Comparison of ENCODE assay signal across 35 cellular contexts in genomic region chr6:125795301-125795700, GRCh38. TPM values are rescaled to one million over a fixed set of nuclear protein-coding genes. Genes with fewer than 3 reads are reported as not detected.
DNase-seq lines count a peak whose midpoint lies in the region; ATAC-seq, FAIRE-seq and TF ChIP-seq lines count a peak whose summit lies in the region.
"Had no signal": no experiment of that assay in that cellular context is flagged by ENCODE, and none has a peak within 500 bp of the region (broad histone marks: within the 10 kb centered on the region; RNA-seq: fewer than 3 reads in every experiment).

No MANE protein-coding gene starts in this region.

- 97% methylated on average over 1 of the region's 1 CpG for whole genome bisulfite sequencing in HepG2 (ENCODE audit: low lambda C conversion rate)
- WGBS in right lobe of liver (ENCODE audit: insufficient coverage, low coverage, low lambda C conversion rate, missing lambda C conversion rate) = 100% methylated on average over 1 of the region's 1 CpG
- WGBS in pancreas, 2 donors = 93 to 100% methylated on average over 1 of the region's 1 CpG

- no peak overlapping the region for H3K27ac ChIP-seq in HepG2 (ENCODE audit: extremely low read length, insufficient read depth, low read length)
- H3K27ac ChIP-seq in right lobe of liver = no peak overlapping the region
- peak overlapping the region; percentile 96 for H3K27ac ChIP-seq in OCI-LY1 (ENCODE audit: low read depth, low read length, poor library complexity, severe bottlenecking)
- H3K27ac ChIP-seq in dorsolateral prefrontal cortex = peak overlapping the region in 41 of 59 donors; percentile 1 to 100 (median 57)
- H3K27ac ChIP-seq in brain microvascular endothelial cell = no peak overlapping the region
- no peak overlapping the region for H3K27ac ChIP-seq in pancreas
- H3K27ac ChIP-seq: BLaER1, SJSA1 had no signal

- in situ Hi-C loops in HepG2 (cut with HindIII; ENCODE audit: extremely low pct_ligation_motif_present, low pct_unique_long_range_greater_than_20kb) = no loop called here
- in situ Hi-C loops in brain microvascular endothelial cell (cut with HindIII; ENCODE audit: low pct_ligation_motif_present, low sequenced_read_pairs) = loop anchor here (25.0 kb wide), 1 partner anchor 167 kb away; the partner anchor contains the start of gene HINT3

- no TSS peak for BruUV-seq in HepG2 (replicated peaks; lab: Mats Ljungman, UMichigan)

- no peak for ATAC-seq in HepG2
- no peak for ATAC-seq in right lobe of liver
- no peak for ATAC-seq in HG03520 (IDR thresholded peaks at IDR 0.05; ENCODE audit: unreplicated experiment)
- no peak for ATAC-seq in pancreas
- ATAC-seq: activated CD4-positive, CD25-positive, alpha-beta regulatory T cell treated with anti-CD3 and anti-CD28 coated beads, Interleukin-2, amount 50 U/mL, for 24 hours; activated naive CD4-positive, alpha-beta T cell treated with anti-CD3 and anti-CD28 coated beads, Interleukin-2, amount 50 U/mL, for 72 hours; activated T-helper 17 cell treated with anti-CD3 and anti-CD28 coated beads, Interleukin-2, amount 50 U/mL, for 72 hours; esophagus mucosa; HCT116; left colon; mucosa of descending colon; natural killer cell; stimulated activated naive B cell treated with anti-CD40 and anti-IgM and Interleukin-4, amounts not matched to agents 10 μg/mL and 1 μg/mL and 100 μg/mL, for 72 hours had no signal

- H3K9me3 ChIP-seq in HepG2 (ENCODE audit: low read length) = no peaks in the 10 kb centered on the region
- no peaks in the 10 kb centered on the region for H3K9me3 ChIP-seq in right lobe of liver
- H3K9me3 ChIP-seq in OCI-LY1 (ENCODE audit: low read length) = no peaks in the 10 kb centered on the region
- no peaks in the 10 kb centered on the region for H3K9me3 ChIP-seq in pancreas
- H3K9me3 ChIP-seq: BLaER1, mucosa of descending colon, SJSA1, thoracic aorta had no signal

- H3K4me1 ChIP-seq in HepG2 (ENCODE audit: insufficient read depth, low read length) (peaks cover 36% of the 10 kb centered on the region), right lobe of liver (peaks cover 0 to 10% (median 1%) of the 10 kb centered on the region in 4 donors), OCI-LY1 (ENCODE audit: insufficient read depth, low read length, severe bottlenecking) (peaks cover 86% of the 10 kb centered on the region), pancreas (peaks cover 0 to 21% (median 11%) of the 10 kb centered on the region in 3 donors)

- H2AFZ ChIP-seq in HepG2 (ENCODE audit: low read length) (no peak overlapping the region), OCI-LY1 (ENCODE audit: low read length) (no peak overlapping the region)

- H4K20me1 ChIP-seq in HepG2 (ENCODE audit: insufficient read depth, low read length) (no peaks in the 10 kb centered on the region), OCI-LY1 (ENCODE audit: insufficient read depth, low read length) (no peaks in the 10 kb centered on the region)

- no peak for TF ChIP-seq EP300 in HepG2 (IDR thresholded peaks at IDR 0.05; ENCODE audit: low read depth in 2 of 2, low read length in 2 of 2)
- TF ChIP-seq EP300 in HepG2 (CRISPR knock-in tag; IDR thresholded peaks at IDR 0.05; ENCODE audit: borderline replicate concordance) = no peak

- no peak for DNase-seq in HepG2 (ENCODE audit: low spot score)
- DNase-seq in right lobe of liver = no peak
- no peak for DNase-seq in dorsolateral prefrontal cortex
- no peak for DNase-seq in brain microvascular endothelial cell
- DNase-seq in pancreas = no peak
- DNase-seq: activated CD4-positive, alpha-beta memory T cell treated with anti-CD3 and anti-CD28 coated beads for 36 hours; activated CD8-positive, alpha-beta memory T cell treated with anti-CD3 and anti-CD28 coated beads, Interleukin-2, amount 50 U/mL, for 48 hours; central memory CD4-positive, alpha-beta T cell; DMS53; endodermal cell; glutamatergic neuron; left colon; mucosa of descending colon; natural killer cell; NCI-H1092; NCI-H1694 treated with DMSO at 0.1 percent for 48 hours; NCI-H82; stimulated activated naive B cell treated with anti-CD40 and anti-IgM and Interleukin-4, amounts not matched to agents 10 μg/mL and 1 μg/mL and 100 μg/mL, for 72 hours had no signal

- H3K27me3 ChIP-seq in HepG2 (ENCODE audit: control insufficient read depth in 1 of 2, insufficient read depth in 2 of 2, low read length in 2 of 2) (no peaks in the 10 kb centered on the region; a peak in 2 of 5 replicates), right lobe of liver (no peaks in the 10 kb centered on the region), OCI-LY1 (ENCODE audit: insufficient read depth, low read length) (no peaks in the 10 kb centered on the region), dorsolateral prefrontal cortex (no peaks in the 10 kb centered on the region), brain microvascular endothelial cell (replicated peaks) (no peaks in the 10 kb centered on the region), pancreas (no peaks in the 10 kb centered on the region)
- H3K27me3 ChIP-seq: BLaER1, SJSA1 had no signal

- 0 out of 2 replicates have a peak, but pooled peaks cover 7% of the 10 kb centered on the region for H3F3A ChIP-seq in OCI-LY1 (ENCODE audit: insufficient read depth, low read length)

- POLR2A ChIA-PET in HepG2 (lab: Yijun Ruan, JAX) = no interaction called here

- CTCF ChIA-PET in HepG2 (lab: Yijun Ruan, JAX; ENCODE audit: low intra/inter-chr PET ratio, low total read pairs) = no interaction called here

- intact Hi-C loops in HepG2 (cut with micrococcal nuclease; ENCODE audit: unreplicated experiment) (no loop called here), right lobe of liver (cut with DNase I) (no loop called here), dorsolateral prefrontal cortex (cut with DNase I) (loop anchor here in 1 of 2 donors (5.0 kb wide), 1 partner anchor 112 kb away; no protein-coding TSS in a partner anchor), pancreas (cut with DNase I) (no loop called here)

- H3K79me2 ChIP-seq in HepG2 (ENCODE audit: insufficient read depth, low read length) = peaks cover 28% of the 10 kb centered on the region
- H3K79me2 ChIP-seq in OCI-LY1 (ENCODE audit: insufficient read depth, low read length) = peaks cover 53% of the 10 kb centered on the region

- H3K4me3 ChIP-seq in HepG2 (replicated peaks in 1 of 3; ENCODE audit: insufficient read depth in 1 of 3, low read depth in 2 of 3, low read length in 3 of 3) = no peak overlapping the region
- no peak overlapping the region for H3K4me3 ChIP-seq in right lobe of liver
- peak overlapping the region; percentile 4 for H3K4me3 ChIP-seq in OCI-LY1 (ENCODE audit: low read depth, low read length, poor library complexity, severe bottlenecking)
- H3K4me3 ChIP-seq in dorsolateral prefrontal cortex = no peak overlapping the region
- H3K4me3 ChIP-seq in brain microvascular endothelial cell (ENCODE audit: low read depth, low read length) = no peak overlapping the region
- H3K4me3 ChIP-seq in pancreas = no peak overlapping the region
- H3K4me3 ChIP-seq: BLaER1, mucosa of descending colon, SJSA1, thoracic aorta had no signal

- TF ChIP-seq RAD21 in HepG2 (CRISPR knock-in tag; IDR thresholded peaks at IDR 0.05) = no peak

- H3K36me3 ChIP-seq in HepG2 (replicated peaks in 1 of 2; ENCODE audit: control insufficient read depth in 1 of 2, insufficient read depth in 2 of 2, low read length in 2 of 2) (peaks cover 2 to 4% of the 10 kb centered on the region in 2 experiments; a peak in 2 of 5 replicates), right lobe of liver (no peaks in the 10 kb centered on the region), OCI-LY1 (ENCODE audit: insufficient read depth, low read length) (peaks cover under 1% of the 10 kb centered on the region; the same call in 1 of the 2 replicates), brain microvascular endothelial cell (replicated peaks) (no peaks in the 10 kb centered on the region), pancreas (no peaks in the 10 kb centered on the region)
- H3K36me3 ChIP-seq: BLaER1, thoracic aorta had no signal

- no peaks in the 10 kb centered on the region for H3K9me2 ChIP-seq in OCI-LY1 (ENCODE audit: low read depth, low read length)

- FAIRE-seq in HepG2 (lab: Jason Lieb, UNC) (no peak), pancreas (lab: Jason Lieb, UNC) (no peak)
- FAIRE-seq: astrocyte, G401.6, urothelium cell line had no signal

- TF ChIP-seq POLR2A in HepG2 (IDR thresholded peaks at IDR 0.05; ENCODE audit: insufficient read depth in 1 of 2, low read depth in 2 of 2, low read length in 2 of 2) (no peak), right lobe of liver (IDR thresholded peaks at IDR 0.05) (no peak)

- H3K4me2 ChIP-seq in HepG2 (ENCODE audit: low read depth, low read length) = no peak overlapping the region
- H3K4me2 ChIP-seq in OCI-LY1 (ENCODE audit: low read length) = peak overlapping the region; percentile 89
- H3K4me2 ChIP-seq: BLaER1 had no signal

- H3K9ac ChIP-seq in HepG2 (ENCODE audit: insufficient read depth, low read depth, low read length) (no peak overlapping the region), OCI-LY1 (ENCODE audit: low read length) (peak overlapping the region; percentile 27; the same call in 1 of the 2 replicates)
- H3K9ac ChIP-seq: BLaER1 had no signal

- TF ChIP-seq CTCF in HepG2 (CRISPR knock-in tag; IDR thresholded peaks at IDR 0.05) (no peak), right lobe of liver (IDR thresholded peaks at IDR 0.05) (no peak), OCI-LY1 (IDR thresholded peaks at IDR 0.05; ENCODE audit: low read length) (no peak), dorsolateral prefrontal cortex (IDR thresholded peaks at IDR 0.05 in 54 of 56, conservative IDR thresholded peaks at IDR 0.05 in 2 of 56; ENCODE audit: low read depth in 1 of 56, partially characterized antibody in 56 of 56) (no peak), brain microvascular endothelial cell (IDR thresholded peaks at IDR 0.05; ENCODE audit: low read depth, low read length, missing control alignments) (no peak), pancreas (IDR thresholded peaks at IDR 0.05) (no peak)

RNA-seq across cellular contexts. Expression of gene NCOA7, which starts 4.5 kb away (rescaled TPM):
- total RNA-seq in HepG2 (2016; rRNA removed; fragmentation: Illumina TruSeq; extraction: Trizol) (13.6 and 24.3 TPM in 2 replicates), right lobe of liver (10 to 100 TPM; 11.4 to 71.8 (median 23.0) TPM), dorsolateral prefrontal cortex (100 to 1,000 TPM in 118 of 120 experiments, 10 to 100 TPM in 2; 63.5 to 252 (median 193) TPM), pancreas (10 to 100 TPM; 12.0 to 66.7 (median 15.5) TPM)
- 2.1 and 2.2 TPM in 2 replicates for total RNA-seq in HepG2 (2016; cell fraction: cytosol; rRNA removed; fragmentation: Illumina TruSeq; extraction: Trizol; ENCODE audit: low read depth)
- 14.1 and 25.5 TPM in 2 replicates for total RNA-seq in HepG2 (2016; cell fraction: insoluble cytoplasmic fraction; rRNA removed; fragmentation: Illumina TruSeq; extraction: Trizol)
- 5.1 and 5.6 TPM in 2 replicates for total RNA-seq in HepG2 (2016; cell fraction: membrane; rRNA removed; fragmentation: Illumina TruSeq; extraction: Trizol)
- 15.2 and 17.1 TPM in 2 replicates for total RNA-seq in HepG2 (2016; cell fraction: nucleus; rRNA removed; fragmentation: Illumina TruSeq; extraction: Trizol)
- polyA plus RNA-seq in HepG2 (2011; rRNA removed) (18.7 and 20.8 TPM in 2 replicates), pancreas (10 to 100 TPM in 1 of 2 donors, 1 to 10 TPM in 1; 7.4 to 10.4 TPM)
- polyA plus RNA-seq in HepG2 (2011; cell fraction: cytosol; rRNA removed) = 14.9 and 15.1 TPM in 2 replicates
- 10.3 and 11.5 TPM in 2 replicates for polyA plus RNA-seq in HepG2 (2011; cell fraction: nucleus; rRNA removed)
- polyA plus RNA-seq in HepG2 (2012) = 12.9 and 15.2 TPM in 2 replicates
- 0.77 and 0.88 TPM in 2 replicates for polyA plus RNA-seq in HepG2 (2016; cell fraction: cytosol; fragmentation: Illumina TruSeq; extraction: Trizol; ENCODE audit: low read depth)
- 18.7 and 19.3 TPM in 2 replicates for polyA plus RNA-seq in HepG2 (2016; cell fraction: insoluble cytoplasmic fraction; fragmentation: Illumina TruSeq; extraction: Trizol; ENCODE audit: low read depth)
- polyA plus RNA-seq in HepG2 (2016; cell fraction: membrane; fragmentation: Illumina TruSeq; extraction: Trizol; ENCODE audit: low read depth) = 3.2 and 3.7 TPM in 2 replicates
- polyA plus RNA-seq in HepG2 (2016; cell fraction: nucleus; fragmentation: Illumina TruSeq; extraction: Trizol; ENCODE audit: insufficient read depth, low read depth) = 21.0 and 23.4 TPM in 2 replicates
- polyA minus RNA-seq in HepG2 (2011; rRNA and poly(A)+ RNA removed; ENCODE audit: low replicate concordance) = 42.4 and 115 TPM in 2 replicates
- 19.9 and 21.1 TPM in 2 replicates for polyA minus RNA-seq in HepG2 (2011; cell fraction: cytosol; rRNA and poly(A)+ RNA removed)
- polyA minus RNA-seq in HepG2 (2011; cell fraction: nucleus; rRNA and poly(A)+ RNA removed) = 29.4 and 39.5 TPM in 2 replicates

RNA-seq across cellular contexts. Expression of gene HEY2, which starts 45.9 kb away (rescaled TPM):
- total RNA-seq in HepG2 (2016; rRNA removed; fragmentation: Illumina TruSeq; extraction: Trizol) = 0.04 TPM in 1 of 2 replicates, not detected in the other
- not detected in 2 replicates for total RNA-seq in HepG2 (2016; cell fraction: cytosol; rRNA removed; fragmentation: Illumina TruSeq; extraction: Trizol; ENCODE audit: low read depth)
- 0.04 and 0.07 TPM in 2 replicates for total RNA-seq in HepG2 (2016; cell fraction: insoluble cytoplasmic fraction; rRNA removed; fragmentation: Illumina TruSeq; extraction: Trizol)
- 0.07 and 0.09 TPM in 2 replicates for total RNA-seq in HepG2 (2016; cell fraction: membrane; rRNA removed; fragmentation: Illumina TruSeq; extraction: Trizol)
- not detected in 2 replicates for total RNA-seq in HepG2 (2016; cell fraction: nucleus; rRNA removed; fragmentation: Illumina TruSeq; extraction: Trizol)
- polyA plus RNA-seq in HepG2 (2011; rRNA removed) = 0.04 and 0.05 TPM in 2 replicates
- 0.01 and 0.03 TPM in 2 replicates for polyA plus RNA-seq in HepG2 (2011; cell fraction: cytosol; rRNA removed)
- 0.07 TPM in 1 of 2 replicates, not detected in the other for polyA plus RNA-seq in HepG2 (2011; cell fraction: nucleus; rRNA removed)
- polyA plus RNA-seq in HepG2 (2012) = not detected in 2 replicates
- polyA plus RNA-seq in HepG2 (2016; cell fraction: cytosol; fragmentation: Illumina TruSeq; extraction: Trizol; ENCODE audit: low read depth) = 0.05 and 0.09 TPM in 2 replicates
- polyA plus RNA-seq in HepG2 (2016; cell fraction: insoluble cytoplasmic fraction; fragmentation: Illumina TruSeq; extraction: Trizol; ENCODE audit: low read depth) = 0.12 TPM in 1 of 2 replicates, not detected in the other
- polyA plus RNA-seq in HepG2 (2016; cell fraction: membrane; fragmentation: Illumina TruSeq; extraction: Trizol; ENCODE audit: low read depth) = 0.06 TPM in 1 of 2 replicates, not detected in the other
- not detected in 2 replicates for polyA plus RNA-seq in HepG2 (2016; cell fraction: nucleus; fragmentation: Illumina TruSeq; extraction: Trizol; ENCODE audit: insufficient read depth, low read depth)
- polyA minus RNA-seq in HepG2 (2011; rRNA and poly(A)+ RNA removed; ENCODE audit: low replicate concordance) = 0.37 TPM in 1 of 2 replicates, not detected in the other
- not detected in 2 replicates for polyA minus RNA-seq in HepG2 (2011; cell fraction: cytosol; rRNA and poly(A)+ RNA removed)
- polyA minus RNA-seq in HepG2 (2011; cell fraction: nucleus; rRNA and poly(A)+ RNA removed) = not detected in 2 replicates
- total RNA-seq in right lobe of liver = 1 to 10 TPM in 3 of 6 experiments, under 1 TPM in 3; 0.74 to 2.6 (median 1.6) TPM
- 10 to 100 TPM in 16 of 120 experiments, 1 to 10 TPM in 104; 3.3 to 16.5 (median 7.2) TPM for total RNA-seq in dorsolateral prefrontal cortex
- 1 to 10 TPM; 1.7 to 2.9 (median 2.0) TPM for total RNA-seq in pancreas
- polyA plus RNA-seq in pancreas = 1 to 10 TPM; 1.3 to 1.6 TPM
- total RNA-seq: activated CD4-positive, alpha-beta memory T cell treated with anti-CD3 and anti-CD28 coated beads for 36 hours; activated naive CD4-positive, alpha-beta T cell treated with anti-CD3 and anti-CD28 coated beads, Interleukin-2, amount 50 U/mL, for 72 hours; fibroblast of villous mesenchyme; lung microvascular endothelial cell; NCI-H460 had no signal
- polyA plus RNA-seq: AG04450 had no signal

Comparison
In these comparisons a context has a peak if more than half of its experiments do, and no peak if none do; other contexts are left out.
1. H3K27ac ChIP-seq: peak in OCI-LY1 (single experiment) and dorsolateral prefrontal cortex (41 of 59); none in HepG2 (single experiment), right lobe of liver (0 of 3), brain microvascular endothelial cell (single experiment) and pancreas (0 of 4).